ENCODE assay signal across 10 cellular contexts in the genomic region with DNA sequence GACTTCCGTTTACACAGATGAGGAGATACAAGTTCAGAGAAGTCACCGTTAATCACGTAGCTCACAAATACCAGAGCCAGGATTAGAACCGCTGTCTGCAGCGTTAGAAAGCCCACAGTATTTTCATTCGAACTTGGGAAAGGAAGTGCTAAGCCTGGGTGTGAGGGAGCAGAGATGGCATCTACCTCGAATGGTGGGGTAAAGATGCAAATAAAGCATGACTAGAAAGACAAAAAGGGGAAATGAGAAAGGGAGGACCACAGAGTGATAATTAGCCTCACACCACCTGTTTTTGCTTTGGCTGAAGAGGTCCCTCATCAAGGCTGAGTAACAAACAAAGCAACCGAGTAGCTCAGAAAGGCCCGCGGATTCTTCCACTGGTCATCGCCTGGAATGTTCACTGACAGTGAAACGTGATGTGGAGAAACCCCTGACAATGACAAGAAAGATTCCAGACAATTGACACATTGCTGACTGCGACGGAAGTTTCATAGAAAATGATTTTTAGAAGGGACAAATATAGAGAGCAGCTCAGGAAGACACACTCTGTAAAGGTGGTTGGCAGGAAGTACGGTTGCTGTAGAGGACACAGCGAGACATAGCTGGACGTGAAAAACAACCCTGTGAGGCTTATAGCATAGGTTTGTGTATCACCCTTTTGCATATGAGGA. TPM values are rescaled to one million over a fixed set of nuclear protein-coding genes. Genes with fewer than 3 reads are reported as not detected.
DNase-seq lines count a peak whose midpoint lies in the region; ATAC-seq and TF ChIP-seq lines count a peak whose summit lies in the region.
"Had no signal": no experiment of that assay in that cellular context is flagged by ENCODE, and none has a peak within 500 bp of the region (broad histone marks: within the 10 kb centered on the region; RNA-seq: fewer than 3 reads in every experiment).

No MANE protein-coding gene starts in this region.

- TF ChIP-seq POLR2A in Peyer's patch (IDR thresholded peaks at IDR 0.05) (no peak), uterus (IDR thresholded peaks at IDR 0.05) (no peak)

- H3K4me3 ChIP-seq in DOHH2 (ENCODE audit: low read length) (peak overlapping the region; percentile 59), Peyer's patch (no peak overlapping the region), uterus (no peak overlapping the region), mammary epithelial cell (replicated peaks in 1 of 3; ENCODE audit: insufficient read depth in 1 of 3, low read depth in 2 of 3, low read length in 3 of 3) (no peak overlapping the region)

- H3K4me2 ChIP-seq in DOHH2 (ENCODE audit: low read length) (peak overlapping the region; percentile 82), mammary epithelial cell (ENCODE audit: insufficient read depth, low read depth, low read length) (no peak overlapping the region)

- WGBS in mammary epithelial cell (ENCODE audit: low coverage, missing lambda C conversion rate): 96% methylated on average over 17 of the region's 17 CpGs

- H2AFZ ChIP-seq in mammary epithelial cell (ENCODE audit: low read depth, low read length): no peak overlapping the region

- TF ChIP-seq CTCF in DOHH2 (IDR thresholded peaks at IDR 0.05; ENCODE audit: low read depth, low read length, poor library complexity, severe bottlenecking): no peak
- no peak for TF ChIP-seq CTCF in Peyer's patch (IDR thresholded peaks at IDR 0.05)
- TF ChIP-seq CTCF in uterus (IDR thresholded peaks at IDR 0.05): no peak
- TF ChIP-seq CTCF in mammary epithelial cell (conservative IDR thresholded peaks at IDR 0.05 in 1 of 2, IDR thresholded peaks at IDR 0.05 in 1 of 2; ENCODE audit: extremely low read depth in 1 of 2, insufficient read depth in 1 of 2, low read depth in 1 of 2, low read length in 2 of 2): no peak

- no peaks in the 10 kb centered on the region for H3K79me2 ChIP-seq in DOHH2 (ENCODE audit: control insufficient read depth, low read length)
- H3K79me2 ChIP-seq in mammary epithelial cell (ENCODE audit: insufficient read depth, low read length): no peaks in the 10 kb centered on the region

- no peaks in the 10 kb centered on the region for H4K20me1 ChIP-seq in DOHH2 (ENCODE audit: control insufficient read depth, insufficient read depth, low read depth, low read length)
- no peaks in the 10 kb centered on the region for H4K20me1 ChIP-seq in mammary epithelial cell (ENCODE audit: insufficient read depth, low read length)

- peak; percentile 90 for ATAC-seq in GM19395 (IDR thresholded peaks at IDR 0.05; ENCODE audit: unreplicated experiment)
- peak; percentile 84 for ATAC-seq in HG03066 (IDR thresholded peaks at IDR 0.05; ENCODE audit: low read depth, unreplicated experiment)
- ATAC-seq: left cardiac atrium had no signal

- H3K9me3 ChIP-seq in DOHH2 (ENCODE audit: control insufficient read depth, insufficient read depth, low read length): no peaks in the 10 kb centered on the region
- no peaks in the 10 kb centered on the region for H3K9me3 ChIP-seq in Peyer's patch
- H3K9me3 ChIP-seq in uterus: no peaks in the 10 kb centered on the region
- no peaks in the 10 kb centered on the region for H3K9me3 ChIP-seq in mammary epithelial cell (replicated peaks; ENCODE audit: insufficient read depth, low read length)

- H3K27me3 ChIP-seq in DOHH2 (ENCODE audit: control insufficient read depth, low read length): peaks cover 72% of the 10 kb centered on the region
- no peaks in the 10 kb centered on the region for H3K27me3 ChIP-seq in Peyer's patch
- no peaks in the 10 kb centered on the region for H3K27me3 ChIP-seq in uterus
- no peaks in the 10 kb centered on the region for H3K27me3 ChIP-seq in mammary epithelial cell (ENCODE audit: insufficient read depth, low read length)

- H3K27ac ChIP-seq in DOHH2 (ENCODE audit: low read depth, low read length) (peak overlapping the region; percentile 71), Peyer's patch (peak overlapping the region in 2 of 4 donors; percentile 49 to 73), uterus (no peak overlapping the region), mammary epithelial cell (ENCODE audit: insufficient read depth, low read depth, low read length) (no peak overlapping the region)

- H3K9me2 ChIP-seq in DOHH2 (replicated peaks; ENCODE audit: control insufficient read depth, low read length): no peaks in the 10 kb centered on the region

- dilution Hi-C loops in mammary epithelial cell (cut with HindIII; ENCODE audit: low sequenced_read_pairs): no loop called here

- H3K9ac ChIP-seq in mammary epithelial cell (ENCODE audit: insufficient read depth, low read length): no peak overlapping the region

- H3F3A ChIP-seq in DOHH2 (ENCODE audit: control insufficient read depth, insufficient read depth): peaks cover 21% of the 10 kb centered on the region

- in situ Hi-C loops in mammary epithelial cell (cut with MboI; ENCODE audit: low sequenced_read_pairs in 2 of 2): no loop called here

- intact Hi-C loops in uterus (cut with DNase I; ENCODE audit: low total_unique reads) (no loop called here), mammary epithelial cell (cut with micrococcal nuclease) (no loop called here)

- H3K36me3 ChIP-seq in DOHH2 (ENCODE audit: control insufficient read depth, low read length) (no peaks in the 10 kb centered on the region), Peyer's patch (no peaks in the 10 kb centered on the region), uterus (no peaks in the 10 kb centered on the region), mammary epithelial cell (ENCODE audit: insufficient read depth, low read length) (no peaks in the 10 kb centered on the region)

- CTCF ChIA-PET in mammary epithelial cell (lab: Charles Lee; ENCODE audit: low non-redundant PET): interaction anchor here (0.7 kb wide), 1 partner anchor 458 kb away, joined by 3 read pairs; no protein-coding TSS in a partner anchor

- H3K4me1 ChIP-seq in DOHH2 (ENCODE audit: control insufficient read depth, low read length) (peaks cover 38% of the 10 kb centered on the region), Peyer's patch (peaks cover 0 to 11% (median 5%) of the 10 kb centered on the region in 4 donors), uterus (peaks cover 0 to 6% of the 10 kb centered on the region in 2 donors), mammary epithelial cell (ENCODE audit: insufficient read depth, low read length) (peaks cover 27% of the 10 kb centered on the region)

- DNase-seq in Peyer's patch (peak in 2 of 3 donors; percentile 70 to 75), AG20443 (ENCODE audit: low spot score) (no peak), uterus (no peak), ureter (ENCODE audit: low spot score) (no peak), mammary epithelial cell (no peak)
- DNase-seq: central memory CD4-positive, alpha-beta T cell; left cardiac atrium had no signal

- no TSS peak for BruUV-seq in mammary epithelial cell (replicated peaks; lab: Mats Ljungman, UMichigan)

RNA-seq across cellular contexts. Expression of gene BHLHE41, which starts 31.5 kb away (rescaled TPM):
- total RNA-seq in Peyer's patch (10 to 100 TPM in 1 of 4 donors, 1 to 10 TPM in 2, under 1 TPM in 1; 0.18 to 11.6 (median 2.2) TPM), uterus (10 to 100 TPM in 1 of 4 donors, 1 to 10 TPM in 3; 2.1 to 31.2 (median 5.0) TPM), ureter (186 TPM), mammary epithelial cell (10 to 100 TPM; 18.1 to 19.2 TPM)
- polyA plus RNA-seq in mammary epithelial cell: 24.6 TPM
- polyA minus RNA-seq in mammary epithelial cell: 117 TPM

RNA-seq across cellular contexts. Expression of gene SSPN, which starts 39.0 kb away (rescaled TPM):
- total RNA-seq in Peyer's patch: 10 to 100 TPM in 1 of 4 donors, 1 to 10 TPM in 3; 3.0 to 10.9 (median 6.5) TPM
- 10 to 100 TPM; 31.5 to 76.7 (median 45.0) TPM for total RNA-seq in uterus
- total RNA-seq in ureter: 38.5 TPM
- total RNA-seq in mammary epithelial cell: 10 to 100 TPM in 1 of 2 donors, 1 to 10 TPM in 1; 1.4 to 11.0 TPM
- polyA plus RNA-seq in mammary epithelial cell: 2.4 TPM
- not detected for polyA minus RNA-seq in mammary epithelial cell

Comparison
In these comparisons a context has a peak if more than half of its experiments do, and no peak if none do; other contexts are left out.
1. DNase-seq: peak in Peyer's patch (2 of 3); none in AG20443 (single experiment), uterus (0 of 2), ureter (single experiment) and mammary epithelial cell (single experiment).